In genomic region chr7:136869006-136869961, GRCh38 we compare ENCODE assay signal across 11 cellular contexts. TPM values are rescaled to one million over a fixed set of nuclear protein-coding genes. Genes with fewer than 3 reads are reported as not detected.
DNase-seq lines count a peak whose midpoint lies in the region; ATAC-seq, FAIRE-seq and TF ChIP-seq lines count a peak whose summit lies in the region.
"Had no signal": no experiment of that assay in that cellular context is flagged by ENCODE, and none has a peak within 500 bp of the region (broad histone marks: within the 10 kb centered on the region; RNA-seq: fewer than 3 reads in every experiment).

No MANE protein-coding gene starts in this region.

- H4K20me1 ChIP-seq in endothelial cell of umbilical vein (replicated peaks; ENCODE audit: control insufficient read depth, extremely low read depth, insufficient read depth, low read length), result no peaks in the 10 kb centered on the region
- H4K20me1 ChIP-seq: BLaER1 had no signal

- H3K27ac ChIP-seq in endothelial cell of umbilical vein (ENCODE audit: insufficient read depth, low read depth, low read length), result no peak overlapping the region
- H3K27ac ChIP-seq in mesenchymal stem cell (ENCODE audit: low read length, poor library complexity, severe bottlenecking), result no peak overlapping the region
- H3K27ac ChIP-seq in uterus, result no peak overlapping the region
- H3K27ac ChIP-seq: BLaER1 had no signal

- TF ChIP-seq CTCF in endothelial cell of umbilical vein (IDR thresholded peaks at IDR 0.05; ENCODE audit: extremely low read depth in 1 of 2, insufficient read depth in 1 of 2, low read depth in 1 of 2, low read length in 2 of 2) (no peak), uterus (IDR thresholded peaks at IDR 0.05) (no peak)

- H2BK15ac ChIP-seq in mesenchymal stem cell (ENCODE audit: low read depth, poor library complexity, severe bottlenecking), result peak overlapping the region; percentile 44

- WGBS in mesenchymal stem cell, result under 1% methylated on average over 46 of the region's 65 CpGs

- peak overlapping the region; percentile 64 to 89 for H3K18ac ChIP-seq in mesenchymal stem cell (ENCODE audit: low read depth in 1 of 2, low read length in 2 of 2)

- H3K9ac ChIP-seq in endothelial cell of umbilical vein (replicated peaks; ENCODE audit: extremely low read depth, insufficient read depth, low read length), result no peak overlapping the region
- no peak overlapping the region for H3K9ac ChIP-seq in mesenchymal stem cell (ENCODE audit: low read length)
- H3K9ac ChIP-seq: BLaER1 had no signal

- no peak overlapping the region for H3K4me3 Mint-ChIP-seq in activated CD4-positive, alpha-beta T cell treated with anti-CD3 and anti-CD28 coated beads for 36 hours

- no peak overlapping the region for H2AK5ac ChIP-seq in mesenchymal stem cell (ENCODE audit: low read length, severe bottlenecking)

- BruUV-seq in endothelial cell of umbilical vein (replicated peaks; lab: Mats Ljungman, UMichigan), result no TSS peak

- POLR2A ChIA-PET in activated CD4-positive, alpha-beta T cell treated with anti-CD3 and anti-CD28 coated beads for 36 hours (lab: Charles Lee), result no interaction called here
- POLR2A ChIA-PET in endothelial cell of umbilical vein (lab: Charles Lee), result no interaction called here

- TF ChIP-seq POLR2A in endothelial cell of umbilical vein (IDR thresholded peaks at IDR 0.05; ENCODE audit: low read depth, low read length) (no peak), uterus (IDR thresholded peaks at IDR 0.05) (no peak)

- H3K9me3 ChIP-seq in endothelial cell of umbilical vein (replicated peaks; ENCODE audit: control insufficient read depth, insufficient read depth, low read length), result no peaks in the 10 kb centered on the region
- no peaks in the 10 kb centered on the region for H3K9me3 ChIP-seq in mesenchymal stem cell (ENCODE audit: control insufficient read depth, low read length)
- H3K9me3 ChIP-seq in uterus, result no peaks in the 10 kb centered on the region

- intact Hi-C loops in activated CD4-positive, alpha-beta T cell treated with anti-CD3 and anti-CD28 coated beads for 36 hours (cut with DNase I, micrococcal nuclease), result no loop called here
- intact Hi-C loops in endothelial cell of umbilical vein (cut with micrococcal nuclease) (no loop called here), uterus (cut with DNase I; ENCODE audit: low total_unique reads) (no loop called here)

- H3K27ac Mint-ChIP-seq in activated CD4-positive, alpha-beta T cell treated with anti-CD3 and anti-CD28 coated beads for 36 hours, result no peak overlapping the region

- H3K36me3 Mint-ChIP-seq in activated CD4-positive, alpha-beta T cell treated with anti-CD3 and anti-CD28 coated beads for 36 hours (ENCODE audit: low read depth), result no peaks in the 10 kb centered on the region

- H3K79me2 ChIP-seq in endothelial cell of umbilical vein (ENCODE audit: control insufficient read depth, insufficient read depth, low read length), result no peaks in the 10 kb centered on the region

- peak overlapping the region; percentile 86 for H2BK120ac ChIP-seq in mesenchymal stem cell (ENCODE audit: low read depth, low read length)

- peak; percentile 3 for DNase-seq in activated CD4-positive, alpha-beta T cell treated with anti-CD3 and anti-CD28 coated beads for 36 hours
- DNase-seq in activated CD4-positive, alpha-beta T cell treated with anti-CD3 and anti-CD28 coated beads for 4 hours, result no peak
- no peak for DNase-seq in endothelial cell of umbilical vein (ENCODE audit: low read depth, low spot score)
- peak; percentile 72 for DNase-seq in mesenchymal stem cell
- DNase-seq in uterus, result no peak
- DNase-seq in SKM-1 (lab: John Stamatoyannopoulos, UW; ENCODE audit: unreplicated experiment), result no peak
- no peak for DNase-seq in HPDE6-E6E7 (ENCODE audit: extremely low spot score)
- no peak for DNase-seq in NCI-H510A (lab: John Stamatoyannopoulos, UW)
- DNase-seq: NCI-H1092 treated with DMSO at 0.1 percent for 48 hours had no signal

- no peak for ATAC-seq in activated CD4-positive, alpha-beta T cell treated with anti-CD3 and anti-CD28 coated beads for 36 hours

- peaks cover 38% of the 10 kb centered on the region for H3K27me3 Mint-ChIP-seq in activated CD4-positive, alpha-beta T cell treated with anti-CD3 and anti-CD28 coated beads for 36 hours

- no peaks in the 10 kb centered on the region for H3K9me1 ChIP-seq in endothelial cell of umbilical vein (replicated peaks; ENCODE audit: control insufficient read depth, extremely low read depth, insufficient read depth, low read length)

- H3K79me1 ChIP-seq in mesenchymal stem cell (replicated peaks; ENCODE audit: low read length, poor library complexity, severe bottlenecking), result no peaks in the 10 kb centered on the region

- no peak overlapping the region for H2BK5ac ChIP-seq in mesenchymal stem cell (ENCODE audit: low read depth, low read length, poor library complexity, severe bottlenecking)

- H3K4me1 ChIP-seq in endothelial cell of umbilical vein (ENCODE audit: control insufficient read depth, extremely low read depth, insufficient read depth, low read length) (peaks cover 8% of the 10 kb centered on the region), mesenchymal stem cell (ENCODE audit: control insufficient read depth, insufficient read depth, low read depth, low read length) (peaks cover 30% of the 10 kb centered on the region), uterus (peaks cover 0 to 16% of the 10 kb centered on the region in 2 donors)
- H3K4me1 ChIP-seq: BLaER1 had no signal

- H3K27me3 ChIP-seq in endothelial cell of umbilical vein (ENCODE audit: control insufficient read depth in 2 of 2, insufficient read depth in 2 of 2, low read length in 2 of 2) (peaks cover 57 to 69% of the 10 kb centered on the region in 2 experiments), mesenchymal stem cell (ENCODE audit: control insufficient read depth in 1 of 2, insufficient read depth in 1 of 2, low read length in 2 of 2) (peaks cover 45 to 61% of the 10 kb centered on the region in 2 experiments), uterus (peaks cover 0 to 4% of the 10 kb centered on the region in 2 donors)
- H3K27me3 ChIP-seq: BLaER1 had no signal

- H3K4me3 ChIP-seq in endothelial cell of umbilical vein (replicated peaks in 1 of 3; ENCODE audit: insufficient read depth in 1 of 3, low read depth in 1 of 3, low read length in 3 of 3) (peak overlapping the region in 1 of 3 experiments; percentile 12), mesenchymal stem cell (ENCODE audit: insufficient read depth in 1 of 2, low read depth in 1 of 2, low read length in 2 of 2) (peak overlapping the region in 1 of 2 experiments; percentile 58), uterus (peak overlapping the region; percentile 12 to 19)
- H3K4me3 ChIP-seq: BLaER1 had no signal

- peak overlapping the region in 1 of 2 experiments; percentile 83 for H3K14ac ChIP-seq in mesenchymal stem cell (ENCODE audit: low read length in 2 of 2)

- H3K4ac ChIP-seq in mesenchymal stem cell (ENCODE audit: low read depth in 1 of 2, low read length in 2 of 2), result peak overlapping the region in 1 of 2 experiments; percentile 59

- no peaks in the 10 kb centered on the region for H3K36me3 ChIP-seq in endothelial cell of umbilical vein (ENCODE audit: control insufficient read depth in 2 of 2, extremely low read depth in 1 of 2, insufficient read depth in 2 of 2, low read length in 2 of 2)
- H3K36me3 ChIP-seq in mesenchymal stem cell (ENCODE audit: control insufficient read depth in 1 of 2, insufficient read depth in 2 of 2, low read depth in 1 of 2, low read length in 2 of 2), result no peaks in the 10 kb centered on the region
- H3K36me3 ChIP-seq in uterus, result no peaks in the 10 kb centered on the region
- H3K36me3 ChIP-seq: BLaER1 had no signal

- H3K9me3 Mint-ChIP-seq in activated CD4-positive, alpha-beta T cell treated with anti-CD3 and anti-CD28 coated beads for 36 hours (ENCODE audit: low read depth), result no peaks in the 10 kb centered on the region

- H4K8ac ChIP-seq in mesenchymal stem cell (ENCODE audit: low read length), result peak overlapping the region; percentile 78

- H2AFZ ChIP-seq in endothelial cell of umbilical vein (ENCODE audit: low read depth, low read length), result no peak overlapping the region
- H2AFZ ChIP-seq in mesenchymal stem cell (ENCODE audit: low read depth, low read length), result peak overlapping the region; percentile 46

- no peak for FAIRE-seq in endothelial cell of umbilical vein (lab: Jason Lieb, UNC)
- FAIRE-seq: frontal cortex had no signal

- H3K4me1 Mint-ChIP-seq in activated CD4-positive, alpha-beta T cell treated with anti-CD3 and anti-CD28 coated beads for 36 hours, result no peaks in the 10 kb centered on the region

- H3K23ac ChIP-seq in mesenchymal stem cell (ENCODE audit: low read length in 2 of 2), result peak overlapping the region; percentile 34 to 69

- CTCF ChIA-PET in activated CD4-positive, alpha-beta T cell treated with anti-CD3 and anti-CD28 coated beads for 36 hours (lab: Charles Lee), result no interaction called here
- CTCF ChIA-PET in endothelial cell of umbilical vein (lab: Charles Lee), result interaction anchor here (0.7 to 2.6 kb wide), 3 partner anchors 10 to 56 kb away, joined by 3 to 8 read pairs (median 3); no protein-coding TSS in a partner anchor

- H2BK12ac ChIP-seq in mesenchymal stem cell (ENCODE audit: low read length in 2 of 2), result peak overlapping the region; percentile 32 to 73

- dilution Hi-C loops in endothelial cell of umbilical vein (cut with MboI; ENCODE audit: extremely low pct_ligation_motif_present, low sequenced_read_pairs), result no loop called here

- peak overlapping the region; percentile 78 for H4K91ac ChIP-seq in mesenchymal stem cell (ENCODE audit: low read length)

- peak overlapping the region; percentile 37 for H3K4me2 ChIP-seq in endothelial cell of umbilical vein (ENCODE audit: insufficient read depth, low read length)
- peak overlapping the region; percentile 99 for H3K4me2 ChIP-seq in mesenchymal stem cell (ENCODE audit: low read length, poor library complexity, severe bottlenecking)
- H3K4me2 ChIP-seq: BLaER1 had no signal

TF ChIP-seq in endothelial cell of umbilical vein, 7 proteins besides CTCF, POLR2A, EP300 and RAD21:
- TF ChIP-seq GATA2 (IDR thresholded peaks at IDR 0.05; ENCODE audit: insufficient read depth, insufficient read length, low read depth, low read length) (no peak), EZH2 (IDR thresholded peaks at IDR 0.05; ENCODE audit: borderline replicate concordance, low read depth, low read length, severe bottlenecking) (peak; percentile 7)

RNA-seq across cellular contexts. Expression of gene CHRM2, which starts 0.8 kb away (rescaled TPM):
- total RNA-seq in activated CD4-positive, alpha-beta T cell treated with anti-CD3 and anti-CD28 coated beads for 36 hours, result not detected
- total RNA-seq in endothelial cell of umbilical vein (not detected in 2 replicates), uterus (1 to 10 TPM in 1 of 4 donors, under 1 TPM in 1, not detected in 2; 0.49 to 5.6 TPM)
- polyA plus RNA-seq in endothelial cell of umbilical vein, result not detected in 2 replicates
- 0.08 TPM in 1 of 2 replicates, not detected in the other for polyA plus RNA-seq in endothelial cell of umbilical vein (2011; cell fraction: cytosol; rRNA removed)
- polyA plus RNA-seq in endothelial cell of umbilical vein (2011; cell fraction: nucleus; rRNA removed), result not detected in 2 replicates
- not detected in 2 replicates for polyA plus RNA-seq in endothelial cell of umbilical vein (2012)
- not detected in 2 replicates for polyA minus RNA-seq in endothelial cell of umbilical vein
- polyA minus RNA-seq in endothelial cell of umbilical vein (2011; cell fraction: cytosol; rRNA and poly(A)+ RNA removed), result not detected
- not detected in 2 replicates for polyA minus RNA-seq in endothelial cell of umbilical vein (2011; cell fraction: nucleus; rRNA and poly(A)+ RNA removed)
- 36.0 TPM for polyA plus RNA-seq in mesenchymal stem cell (2013, experiment 1 of 2)
- polyA plus RNA-seq in mesenchymal stem cell (2013, experiment 2 of 2), result 35.0 TPM

Comparison
In these comparisons a context has a peak if more than half of its experiments do, and no peak if none do; other contexts are left out.
1. DNase-seq: peak in activated CD4-positive, alpha-beta T cell treated with anti-CD3 and anti-CD28 coated beads for 36 hours (single experiment) and mesenchymal stem cell (single experiment); none in activated CD4-positive, alpha-beta T cell treated with anti-CD3 and anti-CD28 coated beads for 4 hours (0 of 2), endothelial cell of umbilical vein (single experiment), uterus (0 of 2), SKM-1 (single experiment), HPDE6-E6E7 (single experiment) and NCI-H510A (single experiment).